1 cellular context compared by ENCODE assay signal in genomic region chr22:45309422-45310227, GRCh38.
TF ChIP-seq lines count a peak whose summit lies in the region.

Gene FAM118A (plus strand): TSS chr22:45309934. CDS start chr22:45322380, 12,446 bp downstream.

TF ChIP-seq in K562, 482 proteins besides CTCF, POLR2A, EP300 and RAD21 (continued from another document and continues in another):
- peak; percentile 81 for TF ChIP-seq RBFOX2 (IDR thresholded peaks at IDR 0.05; ENCODE audit: low read depth, low read length)
- TF ChIP-seq KLF13 (tag; IDR thresholded peaks at IDR 0.05; ENCODE audit: borderline replicate concordance, low read depth): no peak
- TF ChIP-seq CBFA2T3 (IDR thresholded peaks at IDR 0.05): no peak
- TF ChIP-seq RAD51 (IDR thresholded peaks at IDR 0.05; ENCODE audit: borderline replicate concordance, low read depth): no peak
- TF ChIP-seq RUNX1 (IDR thresholded peaks at IDR 0.05; ENCODE audit: low read depth): no peak
- peak; percentile 14 for TF ChIP-seq TAF9B (IDR thresholded peaks at IDR 0.05; ENCODE audit: partially characterized antibody)
- no peak for TF ChIP-seq NBN (IDR thresholded peaks at IDR 0.05; ENCODE audit: low read depth)
- TF ChIP-seq ERF (CRISPR knock-in tag; IDR thresholded peaks at IDR 0.05): no peak
- TF ChIP-seq CREM (IDR thresholded peaks at IDR 0.05; ENCODE audit: low read depth): no peak; the same call in 1 of the 2 replicates
- TF ChIP-seq DNMT1 (IDR thresholded peaks at IDR 0.05): no peak
- TF ChIP-seq MTF1 (CRISPR knock-in tag; IDR thresholded peaks at IDR 0.05; ENCODE audit: borderline replicate concordance): no peak
- no peak for TF ChIP-seq NFRKB (IDR thresholded peaks at IDR 0.05; ENCODE audit: low read depth)
- no peak for TF ChIP-seq CAMTA2 (CRISPR knock-in tag; conservative IDR thresholded peaks at IDR 0.05)
- no peak for TF ChIP-seq BHLHE40 (IDR thresholded peaks at IDR 0.05; ENCODE audit: low read length)
- TF ChIP-seq, protein P1, sequence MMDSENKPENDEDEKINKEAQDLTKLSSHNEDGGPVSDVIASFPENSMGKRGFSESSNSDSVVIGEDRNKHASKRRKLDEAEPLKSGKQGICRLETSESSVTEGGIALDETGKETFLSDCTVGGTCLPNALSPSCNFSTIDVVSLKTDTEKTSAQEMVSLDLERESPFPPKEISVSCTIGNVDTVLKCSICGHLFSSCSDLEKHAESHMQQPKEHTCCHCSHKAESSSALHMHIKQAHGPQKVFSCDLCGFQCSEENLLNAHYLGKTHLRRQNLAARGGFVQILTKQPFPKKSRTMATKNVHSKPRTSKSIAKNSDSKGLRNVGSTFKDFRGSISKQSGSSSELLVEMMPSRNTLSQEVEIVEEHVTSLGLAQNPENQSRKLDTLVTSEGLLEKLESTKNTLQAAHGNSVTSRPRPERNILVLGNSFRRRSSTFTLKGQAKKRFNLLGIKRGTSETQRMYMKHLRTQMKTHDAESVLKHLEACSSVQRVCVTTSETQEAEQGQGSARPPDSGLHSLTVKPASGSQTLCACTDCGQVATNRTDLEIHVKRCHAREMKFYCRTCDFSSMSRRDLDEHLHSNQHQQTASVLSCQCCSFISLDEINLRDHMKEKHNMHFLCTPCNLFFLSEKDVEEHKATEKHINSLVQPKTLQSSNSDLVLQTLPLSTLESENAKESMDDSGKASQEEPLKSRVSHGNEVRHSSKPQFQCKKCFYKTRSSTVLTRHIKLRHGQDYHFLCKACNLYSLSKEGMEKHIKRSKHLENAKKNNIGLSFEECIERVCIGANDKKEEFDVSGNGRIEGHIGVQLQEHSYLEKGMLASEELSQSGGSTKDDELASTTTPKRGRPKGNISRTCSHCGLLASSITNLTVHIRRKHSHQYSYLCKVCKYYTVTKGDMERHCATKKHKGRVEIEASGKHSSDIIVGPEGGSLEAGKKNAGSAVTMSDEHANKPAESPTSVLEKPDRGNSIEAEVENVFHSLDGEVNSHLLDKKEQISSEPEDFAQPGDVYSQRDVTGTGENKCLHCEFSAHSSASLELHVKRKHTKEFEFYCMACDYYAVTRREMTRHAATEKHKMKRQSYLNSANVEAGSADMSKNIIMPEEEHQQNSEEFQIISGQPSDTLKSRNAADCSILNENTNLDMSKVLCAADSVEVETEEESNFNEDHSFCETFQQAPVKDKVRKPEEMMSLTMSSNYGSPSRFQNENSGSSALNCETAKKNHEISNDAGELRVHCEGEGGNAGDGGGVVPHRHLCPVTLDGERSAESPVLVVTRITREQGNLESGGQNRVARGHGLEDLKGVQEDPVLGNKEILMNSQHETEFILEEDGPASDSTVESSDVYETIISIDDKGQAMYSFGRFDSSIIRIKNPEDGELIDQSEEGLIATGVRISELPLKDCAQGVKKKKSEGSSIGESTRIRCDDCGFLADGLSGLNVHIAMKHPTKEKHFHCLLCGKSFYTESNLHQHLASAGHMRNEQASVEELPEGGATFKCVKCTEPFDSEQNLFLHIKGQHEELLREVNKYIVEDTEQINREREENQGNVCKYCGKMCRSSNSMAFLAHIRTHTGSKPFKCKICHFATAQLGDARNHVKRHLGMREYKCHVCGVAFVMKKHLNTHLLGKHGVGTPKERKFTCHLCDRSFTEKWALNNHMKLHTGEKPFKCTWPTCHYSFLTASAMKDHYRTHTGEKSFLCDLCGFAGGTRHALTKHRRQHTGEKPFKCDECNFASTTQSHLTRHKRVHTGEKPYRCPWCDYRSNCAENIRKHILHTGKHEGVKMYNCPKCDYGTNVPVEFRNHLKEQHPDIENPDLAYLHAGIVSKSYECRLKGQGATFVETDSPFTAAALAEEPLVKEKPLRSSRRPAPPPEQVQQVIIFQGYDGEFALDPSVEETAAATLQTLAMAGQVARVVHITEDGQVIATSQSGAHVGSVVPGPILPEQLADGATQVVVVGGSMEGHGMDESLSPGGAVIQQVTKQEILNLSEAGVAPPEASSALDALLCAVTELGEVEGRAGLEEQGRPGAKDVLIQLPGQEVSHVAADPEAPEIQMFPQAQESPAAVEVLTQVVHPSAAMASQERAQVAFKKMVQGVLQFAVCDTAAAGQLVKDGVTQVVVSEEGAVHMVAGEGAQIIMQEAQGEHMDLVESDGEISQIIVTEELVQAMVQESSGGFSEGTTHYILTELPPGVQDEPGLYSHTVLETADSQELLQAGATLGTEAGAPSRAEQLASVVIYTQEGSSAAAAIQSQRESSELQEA (IDR thresholded peaks at IDR 0.05; ENCODE audit: low read depth): no peak
- TF ChIP-seq KHSRP (IDR thresholded peaks at IDR 0.05): no peak
- no peak for TF ChIP-seq SAP30 (IDR thresholded peaks at IDR 0.05; ENCODE audit: borderline replicate concordance, insufficient read depth, low read depth, low read length, poor library complexity, severe bottlenecking)
- TF ChIP-seq ZFP36 (IDR thresholded peaks at IDR 0.05; ENCODE audit: low read depth, low read length, partially characterized antibody): peak; percentile 35
- TF ChIP-seq ESRRB (CRISPR knock-in tag; IDR thresholded peaks at IDR 0.05; ENCODE audit: borderline replicate concordance): no peak
- no peak for TF ChIP-seq ZKSCAN8 (CRISPR knock-in tag; IDR thresholded peaks at IDR 0.05)
- no peak; the same call in 1 of the 2 replicates for TF ChIP-seq HDAC2 (IDR thresholded peaks at IDR 0.05)
- peak; percentile 22 for TF ChIP-seq FIP1L1 (IDR thresholded peaks at IDR 0.05; ENCODE audit: low read depth, low read length, poor library complexity, severe bottlenecking)
- TF ChIP-seq SNRNP70 (optimal IDR thresholded peaks at IDR 0.05; ENCODE audit: low read depth, low read length): no peak
- no peak for TF ChIP-seq DLX4 (CRISPR knock-in tag; IDR thresholded peaks at IDR 0.05)
- TF ChIP-seq TBL1XR1 (IDR thresholded peaks at IDR 0.05; ENCODE audit: low read length in 2 of 2): no peak
- no peak for TF ChIP-seq ZNF695 (CRISPR knock-in tag; IDR thresholded peaks at IDR 0.05)
- no peak for TF ChIP-seq SETDB1 (IDR thresholded peaks at IDR 0.05; ENCODE audit: low read length)
- TF ChIP-seq MYC (IDR thresholded peaks at IDR 0.05; ENCODE audit: low read depth, low read length): peak; percentile 82
- no peak for TF ChIP-seq MYC (CRISPR knock-in tag; IDR thresholded peaks at IDR 0.05; ENCODE audit: borderline replicate concordance, low read depth)
- TF ChIP-seq ZC3H4 (CRISPR knock-in tag; IDR thresholded peaks at IDR 0.05; ENCODE audit: borderline replicate concordance): no peak
- no peak for TF ChIP-seq ZBTB8A (IDR thresholded peaks at IDR 0.05; ENCODE audit: partially characterized antibody)
- TF ChIP-seq, protein P2, sequence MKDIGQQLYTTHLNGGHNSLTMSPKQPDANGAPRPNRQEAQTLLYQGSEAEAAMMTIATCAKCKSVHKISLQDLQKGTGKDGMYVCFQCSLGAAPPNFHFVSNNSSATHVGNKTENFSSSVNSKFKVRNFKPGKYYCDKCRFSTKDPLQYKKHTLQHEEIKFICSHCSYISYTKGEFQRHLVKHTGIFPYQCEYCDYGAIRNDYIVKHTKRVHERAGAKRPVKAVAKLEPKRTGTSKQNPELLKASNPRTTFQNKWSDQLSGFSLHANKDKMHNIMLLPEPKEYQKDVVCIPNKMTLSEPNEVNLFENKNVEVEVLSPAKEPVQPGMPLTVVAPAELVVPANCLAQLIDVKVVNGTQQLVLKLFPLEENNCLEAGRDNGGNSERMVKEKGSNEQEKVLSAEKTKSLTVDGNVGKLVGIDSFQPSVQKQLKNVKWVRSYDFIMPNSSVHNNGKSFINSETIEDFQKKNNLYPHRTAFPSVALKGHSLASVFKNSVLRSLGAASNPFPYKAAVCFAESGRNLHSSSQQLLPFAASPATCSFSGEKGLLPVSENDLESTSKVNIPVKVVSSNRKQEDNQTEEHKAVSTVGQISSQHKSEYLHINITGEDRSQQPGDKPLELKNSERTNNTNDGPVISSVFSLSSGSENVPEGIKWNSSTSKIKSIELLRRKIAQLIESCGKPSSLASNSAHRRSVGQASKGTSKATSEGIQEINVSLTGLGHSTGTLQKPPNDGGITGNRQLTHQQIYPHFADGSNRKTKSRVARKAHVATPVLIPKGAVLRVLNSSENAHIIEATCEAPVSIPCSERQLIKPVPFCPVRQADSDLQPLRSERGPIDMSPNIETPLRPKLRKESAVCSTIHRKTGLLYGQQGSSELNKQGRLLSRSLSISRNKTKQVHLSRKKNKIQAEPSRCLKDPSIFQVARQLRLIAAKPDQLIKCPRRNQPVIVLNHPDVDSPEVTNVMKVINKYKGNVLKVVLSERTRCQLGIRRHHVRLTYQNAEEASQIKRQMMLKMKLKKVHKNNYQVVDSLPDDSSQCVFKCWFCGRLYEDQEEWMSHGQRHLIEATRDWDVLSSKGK (CRISPR knock-in tag; IDR thresholded peaks at IDR 0.05): no peak
- TF ChIP-seq SMAD2 (IDR thresholded peaks at IDR 0.05; ENCODE audit: low read depth, low read length): no peak
- 0 out of 2 replicates have a peak, but pooled peaks have one; percentile 15 for TF ChIP-seq TAF7 (tag; IDR thresholded peaks at IDR 0.05)
- TF ChIP-seq NUFIP1 (IDR thresholded peaks at IDR 0.05; ENCODE audit: partially characterized antibody): no peak
- no peak for TF ChIP-seq FOXK1 (CRISPR knock-in tag; IDR thresholded peaks at IDR 0.05; ENCODE audit: borderline replicate concordance)
- peak; percentile 42; the same call in 1 of the 2 replicates for TF ChIP-seq ZBTB7A (IDR thresholded peaks at IDR 0.05; ENCODE audit: borderline replicate concordance, control insufficient read depth, low read depth, low read length)
- no peak for TF ChIP-seq NELFE (IDR thresholded peaks at IDR 0.05; ENCODE audit: insufficient read depth, insufficient read length)
- TF ChIP-seq ZBTB40 (IDR thresholded peaks at IDR 0.05): peak; percentile 85
- TF ChIP-seq ZBTB40 (CRISPR knock-in tag; IDR thresholded peaks at IDR 0.05): no peak
- TF ChIP-seq BCL6 (CRISPR knock-in tag; IDR thresholded peaks at IDR 0.05): no peak
- TF ChIP-seq PYGO2 (tag; IDR thresholded peaks at IDR 0.05): no peak
- TF ChIP-seq, protein P3, sequence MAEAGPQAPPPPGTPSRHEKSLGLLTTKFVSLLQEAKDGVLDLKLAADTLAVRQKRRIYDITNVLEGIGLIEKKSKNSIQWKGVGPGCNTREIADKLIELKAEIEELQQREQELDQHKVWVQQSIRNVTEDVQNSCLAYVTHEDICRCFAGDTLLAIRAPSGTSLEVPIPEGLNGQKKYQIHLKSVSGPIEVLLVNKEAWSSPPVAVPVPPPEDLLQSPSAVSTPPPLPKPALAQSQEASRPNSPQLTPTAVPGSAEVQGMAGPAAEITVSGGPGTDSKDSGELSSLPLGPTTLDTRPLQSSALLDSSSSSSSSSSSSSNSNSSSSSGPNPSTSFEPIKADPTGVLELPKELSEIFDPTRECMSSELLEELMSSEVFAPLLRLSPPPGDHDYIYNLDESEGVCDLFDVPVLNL (CRISPR knock-in tag; IDR thresholded peaks at IDR 0.05; ENCODE audit: low read depth): no peak
- TF ChIP-seq FOSL1 (tag; conservative IDR thresholded peaks at IDR 0.05): no peak
- TF ChIP-seq ATF7 (IDR thresholded peaks at IDR 0.05): peak; percentile 63; the same call in 1 of the 2 replicates
- TF ChIP-seq CBX5 (IDR thresholded peaks at IDR 0.05; ENCODE audit: borderline replicate concordance, low read depth): no peak
- peak; percentile 12; the same call in 1 of the 2 replicates for TF ChIP-seq MBD2 (IDR thresholded peaks at IDR 0.05; ENCODE audit: borderline replicate concordance, low read depth)
